Comparison of ENCODE assay signal across 21 cellular contexts in genomic region chr22:36925388-36926290, GRCh38. TPM values are rescaled to one million over a fixed set of nuclear protein-coding genes. Genes with fewer than 3 reads are reported as not detected.
DNase-seq lines count a peak whose midpoint lies in the region; ATAC-seq, FAIRE-seq and TF ChIP-seq lines count a peak whose summit lies in the region.
"Had no signal": no experiment of that assay in that cellular context is flagged by ENCODE, and none has a peak within 500 bp of the region (broad histone marks: within the 10 kb centered on the region; RNA-seq: fewer than 3 reads in every experiment).

No MANE protein-coding gene starts in this region.

- H3K4me1 ChIP-seq in BLaER1 treated with 17β-estradiol and CSF1 and Interleukin-3, amounts not matched to agents 10 nM and 100 nM, result peaks cover 70 to 90% (median 80%) of the 10 kb centered on the region in 10 experiments
- H3K4me1 ChIP-seq in neutrophil (ENCODE audit: control insufficient read depth in 1 of 2, insufficient read depth in 1 of 2, low read depth in 1 of 2, low read length in 1 of 2), result peaks cover 41 to 58% of the 10 kb centered on the region in 2 experiments

- H3K27ac ChIP-seq in BLaER1 treated with 17β-estradiol and CSF1 and Interleukin-3, amounts not matched to agents 10 nM and 100 nM, result peak overlapping the region in 5 of 11 experiments; percentile 7 to 36 (median 21); a peak in 3 of 22 replicates
- H3K27ac ChIP-seq in neutrophil (peak overlapping the region; percentile 82), dorsolateral prefrontal cortex (no peak overlapping the region)

- peak overlapping the region in 6 of 11 experiments; percentile 3 to 48 (median 22); a peak in 5 of 22 replicates for H3K9ac ChIP-seq in BLaER1 treated with 17β-estradiol and CSF1 and Interleukin-3, amounts not matched to agents 10 nM and 100 nM

- 0 out of 22 replicates have a peak, but pooled peaks cover 0 to 4% (median 0%) of the 10 kb centered on the region in 11 experiments for H3K27me3 ChIP-seq in BLaER1 treated with 17β-estradiol and CSF1 and Interleukin-3, amounts not matched to agents 10 nM and 100 nM
- H3K27me3 ChIP-seq in neutrophil (no peaks in the 10 kb centered on the region), dorsolateral prefrontal cortex (peaks cover 0 to 19% (median 0%) of the 10 kb centered on the region in 45 donors)

- TF ChIP-seq CTCF in neutrophil (IDR thresholded peaks at IDR 0.05) (no peak), dorsolateral prefrontal cortex (IDR thresholded peaks at IDR 0.05 in 54 of 56, conservative IDR thresholded peaks at IDR 0.05 in 2 of 56; ENCODE audit: low read depth in 1 of 56, partially characterized antibody in 56 of 56) (no peak)

- H3K4me2 ChIP-seq in BLaER1 treated with 17β-estradiol and CSF1 and Interleukin-3, amounts not matched to agents 10 nM and 100 nM, result peak overlapping the region in 8 of 11 experiments; percentile 10 to 97 (median 86); a peak in 13 of 22 replicates

- no peak overlapping the region for H3K4me3 ChIP-seq in BLaER1 treated with 17β-estradiol and CSF1 and Interleukin-3, amounts not matched to agents 10 nM and 100 nM
- H3K4me3 ChIP-seq in neutrophil (ENCODE audit: low read depth in 1 of 2, low read length in 1 of 2) (no peak overlapping the region), dorsolateral prefrontal cortex (no peak overlapping the region)

- no peak for ATAC-seq in GM19351 (IDR thresholded peaks at IDR 0.05; ENCODE audit: unreplicated experiment)
- ATAC-seq: right cardiac atrium, T-helper 17 cell had no signal

- intact Hi-C loops in dorsolateral prefrontal cortex (cut with DNase I), result no loop called here

- H3K36me3 ChIP-seq in BLaER1 treated with 17β-estradiol and CSF1 and Interleukin-3, amounts not matched to agents 10 nM and 100 nM, result peaks cover 30 to 84% (median 47%) of the 10 kb centered on the region in 11 experiments
- H3K36me3 ChIP-seq in neutrophil, result peaks cover 92% of the 10 kb centered on the region

- no peaks in the 10 kb centered on the region for H3K9me3 ChIP-seq in BLaER1 treated with 17β-estradiol and CSF1 and Interleukin-3, amounts not matched to agents 10 nM and 100 nM (replicated peaks in 1 of 11)
- H3K9me3 ChIP-seq in neutrophil, result no peaks in the 10 kb centered on the region

- no peak for TF ChIP-seq POLR2A in H54 (IDR thresholded peaks at IDR 0.05; ENCODE audit: low read depth, low read length)

- H4K20me1 ChIP-seq in BLaER1 treated with 17β-estradiol and CSF1 and Interleukin-3, amounts not matched to agents 10 nM and 100 nM, result peaks cover 10 to 65% (median 19%) of the 10 kb centered on the region in 11 experiments; a peak in 16 of 22 replicates

- peak; percentile 53 for DNase-seq in H54 (ENCODE audit: insufficient read length, low spot score)
- DNase-seq in RKO (ENCODE audit: low spot score), result peak; percentile 53
- no peak for DNase-seq in dorsolateral prefrontal cortex
- no peak for DNase-seq in NCI-H1417 treated with DMSO at 0.1 percent for 48 hours (lab: John Stamatoyannopoulos, UW)
- DNase-seq: activated effector memory CD4-positive, alpha-beta T cell treated with Interleukin-2 at 50 U/mL for 16 hours; amniotic stem cell; CD4-positive, alpha-beta T cell; DMS79; effector memory CD4-positive, alpha-beta T cell; hypothalamus; midbrain; MM.1S; NCI-H187 treated with DMSO at 0.1 percent for 48 hours; NCI-H446; right cardiac atrium; Right ventricle myocardium superior; T-helper 17 cell had no signal

- no peak for FAIRE-seq in H54 (lab: Jason Lieb, UNC)

RNA-seq across cellular contexts. Expression of gene CSF2RB, which starts 12.2 kb away (rescaled TPM):
- total RNA-seq in dorsolateral prefrontal cortex, result 1 to 10 TPM in 92 of 120 experiments, under 1 TPM in 28; 0.37 to 6.6 (median 1.4) TPM
- total RNA-seq: fibroblast of lung had no signal

Comparison
In these comparisons a context has a peak if more than half of its experiments do, and no peak if none do; other contexts are left out.
1. DNase-seq: peak in H54 (single experiment) and RKO (single experiment); none in dorsolateral prefrontal cortex (0 of 10) and NCI-H1417 treated with DMSO at 0.1 percent for 48 hours (single experiment).